8 cellular contexts compared by ENCODE assay signal in the genomic region with DNA sequence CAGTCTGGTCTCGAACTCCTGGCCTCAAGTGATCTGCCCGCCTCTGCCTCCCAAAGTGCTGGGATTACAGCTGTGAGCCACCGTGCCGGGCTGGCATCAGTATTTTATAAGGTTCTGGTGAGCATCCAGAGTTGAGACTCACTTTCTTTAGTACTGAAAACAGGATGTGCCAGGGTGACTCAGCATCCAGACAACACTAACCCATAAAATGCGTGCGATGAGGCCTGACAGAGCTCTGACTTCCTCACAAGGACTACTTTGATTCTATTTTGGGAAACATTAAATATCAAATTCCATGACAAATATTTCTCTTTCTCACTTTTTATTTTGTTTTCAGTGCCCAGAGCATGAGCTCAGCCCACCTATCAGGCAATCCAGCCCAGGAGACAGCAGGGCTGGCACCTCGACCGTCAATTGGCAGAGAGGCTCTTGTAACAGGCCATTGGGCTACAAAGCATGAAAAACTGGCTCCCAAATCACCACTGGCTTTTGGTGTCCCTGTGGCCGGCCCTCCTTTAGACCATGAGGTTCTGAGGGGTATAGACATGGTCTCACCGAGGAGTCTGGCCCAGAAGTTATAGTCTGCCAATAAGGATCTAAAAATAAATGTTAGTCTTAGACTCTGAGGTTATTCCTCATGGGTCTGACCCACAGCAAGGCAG.
DNase-seq lines count a peak whose midpoint lies in the region; ATAC-seq, FAIRE-seq and TF ChIP-seq lines count a peak whose summit lies in the region.

No MANE protein-coding gene starts in this region.

- no peak overlapping the region for H3K27ac Mint-ChIP-seq in endothelial cell (ENCODE audit: unreplicated experiment)

- no peak overlapping the region for H2AFZ ChIP-seq in K562 (ENCODE audit: low read depth, low read length)

- ATAC-seq in K562 = no peak
- peak; percentile 90 for ATAC-seq in thoracic aorta (ENCODE audit: insufficient number of reproducible peaks, low FRiP score, low read depth)
- ATAC-seq in GM19395 (IDR thresholded peaks at IDR 0.05; ENCODE audit: unreplicated experiment) = no peak

- intact Hi-C loops in K562 (cut with micrococcal nuclease) = no loop called here

- 0 out of 2 replicates have a peak, but pooled peaks cover 5% of the 10 kb centered on the region for H4K20me1 ChIP-seq in K562 (replicated peaks; ENCODE audit: control insufficient read depth, insufficient read depth, low read length)

- BruUV-seq in K562 (replicated peaks; lab: Mats Ljungman, UMichigan) = no TSS peak

- H3K36me3 ChIP-seq in K562 (ENCODE audit: control insufficient read depth, insufficient read depth, low read length) (no peaks in the 10 kb centered on the region), thoracic aorta (peaks cover 39% of the 10 kb centered on the region)

- TF ChIP-seq CTCF in GM12865 (IDR thresholded peaks at IDR 0.05; ENCODE audit: insufficient read depth, low read depth, low read length, missing control alignments) (no peak), K562 (IDR thresholded peaks at IDR 0.05 in 2 of 3, conservative IDR thresholded peaks at IDR 0.05 in 1 of 3; ENCODE audit: insufficient read depth in 2 of 3, low read depth in 1 of 3, low read length in 3 of 3) (no peak), thoracic aorta (IDR thresholded peaks at IDR 0.05) (no peak), endothelial cell (IDR thresholded peaks at IDR 0.05; ENCODE audit: unreplicated experiment) (no peak)

- no peaks in the 10 kb centered on the region for H3K9me3 ChIP-seq in K562 (replicated peaks; ENCODE audit: control insufficient read depth, insufficient read depth, low read depth, low read length)
- H3K9me3 ChIP-seq in thoracic aorta = no peaks in the 10 kb centered on the region

- no peak overlapping the region for H3K4me2 ChIP-seq in K562 (ENCODE audit: insufficient read depth, low read length)

- no peaks in the 10 kb centered on the region for H3K79me2 ChIP-seq in K562 (ENCODE audit: control insufficient read depth, insufficient read depth, low read length)

- TF ChIP-seq RAD21 in K562 (CRISPR knock-in tag; conservative IDR thresholded peaks at IDR 0.05 in 1 of 2, IDR thresholded peaks at IDR 0.05 in 1 of 2) = no peak

- H3K9ac ChIP-seq in K562 (ENCODE audit: insufficient read depth in 1 of 2, low read depth in 2 of 2, low read length in 2 of 2) = no peak overlapping the region

- peak; percentile 55 for DNase-seq in GM12865 (ENCODE audit: low read depth)
- DNase-seq in RPMI7951 (ENCODE audit: low read depth) = peak; percentile 99
- DNase-seq in K562 (ENCODE audit: extremely low read depth in 1 of 4, low spot score in 3 of 4) = no peak
- DNase-seq in lung microvascular endothelial cell (ENCODE audit: low read depth in 2 of 2) = peak; percentile 89 to 98
- peak; percentile 91 for DNase-seq in thoracic aorta (ENCODE audit: low spot score)
- no peak for DNase-seq in SK-N-DZ (ENCODE audit: low spot score)
- DNase-seq in endothelial cell (ENCODE audit: low spot score) = no peak

- H3K27ac ChIP-seq in K562 (ENCODE audit: extremely low read depth, low read depth, low read length) (no peak overlapping the region), thoracic aorta (peak overlapping the region; percentile 96 to 99)

- H3K36me3 Mint-ChIP-seq in endothelial cell (ENCODE audit: low read depth, unreplicated experiment) = no peaks in the 10 kb centered on the region

- 15% methylated on average over 10 of the region's 10 CpGs for WGBS in K562 (ENCODE audit: insufficient coverage, low coverage, missing lambda C conversion rate)

- no peak for TF ChIP-seq POLR2A in K562 (conservative IDR thresholded peaks at IDR 0.05)

- no peaks in the 10 kb centered on the region for H3K9me1 ChIP-seq in K562 (ENCODE audit: control insufficient read depth, insufficient read depth, low read length)

- POLR2A ChIA-PET in K562 (lab: Yijun Ruan, JAX) = interaction anchor here (1.6 to 1.8 kb wide), 2 partner anchors 9 to 19 kb away, joined by 5 read pairs; no protein-coding TSS in a partner anchor

- in situ Hi-C loops in K562 (cut with MboI) = no loop called here

- TF ChIP-seq EP300 in K562 (IDR thresholded peaks at IDR 0.05; ENCODE audit: low read length) = no peak

- H3K9me3 Mint-ChIP-seq in endothelial cell (ENCODE audit: unreplicated experiment) = no peaks in the 10 kb centered on the region

- H3K4me1 ChIP-seq in K562 (replicated peaks in 1 of 2; ENCODE audit: control insufficient read depth in 2 of 2, insufficient read depth in 2 of 2, low read length in 2 of 2) (no peaks in the 10 kb centered on the region), thoracic aorta (ENCODE audit: control insufficient read depth in 1 of 2, low read depth in 2 of 2) (peaks cover 36 to 78% of the 10 kb centered on the region in 2 donors)

- no peaks in the 10 kb centered on the region for H3K27me3 Mint-ChIP-seq in endothelial cell (ENCODE audit: unreplicated experiment)

- CTCF ChIA-PET in K562 (lab: Yijun Ruan, JAX; ENCODE audit: low intra/inter-chr PET ratio) = no interaction called here

- H3K4me3 Mint-ChIP-seq in endothelial cell (ENCODE audit: unreplicated experiment) = no peak overlapping the region

- H3K4me1 Mint-ChIP-seq in endothelial cell (ENCODE audit: unreplicated experiment) = no peaks in the 10 kb centered on the region

- H3K27me3 ChIP-seq in K562 (ENCODE audit: control insufficient read depth in 2 of 2, insufficient read depth in 2 of 2, low read length in 2 of 2) = peaks cover 31 to 72% of the 10 kb centered on the region in 2 experiments
- H3K27me3 ChIP-seq in thoracic aorta (replicated peaks; ENCODE audit: insufficient read depth) = no peaks in the 10 kb centered on the region

- H3K4me3 ChIP-seq in GM12865 (ENCODE audit: low read depth, low read length) (no peak overlapping the region), K562 (no peak overlapping the region), thoracic aorta (no peak overlapping the region)

- no peak for FAIRE-seq in K562 (lab: Jason Lieb, UNC)

TF ChIP-seq in K562, 482 proteins besides CTCF, POLR2A, EP300 and RAD21:
- TF ChIP-seq MCM7 (IDR thresholded peaks at IDR 0.05) = no peak
- peak; percentile 48 for TF ChIP-seq NFE2 (IDR thresholded peaks at IDR 0.05; ENCODE audit: low read depth)
- TF ChIP-seq NCOA2 (IDR thresholded peaks at IDR 0.05; ENCODE audit: partially characterized antibody in 2 of 2) = no peak

Comparison
In these comparisons a context has a peak if more than half of its experiments do, and no peak if none do; other contexts are left out.
1. DNase-seq: peak in GM12865 (single experiment), RPMI7951 (single experiment), lung microvascular endothelial cell (2 of 2) and thoracic aorta (single experiment); none in K562 (0 of 4), SK-N-DZ (single experiment) and endothelial cell (single experiment).